In the genomic region with DNA sequence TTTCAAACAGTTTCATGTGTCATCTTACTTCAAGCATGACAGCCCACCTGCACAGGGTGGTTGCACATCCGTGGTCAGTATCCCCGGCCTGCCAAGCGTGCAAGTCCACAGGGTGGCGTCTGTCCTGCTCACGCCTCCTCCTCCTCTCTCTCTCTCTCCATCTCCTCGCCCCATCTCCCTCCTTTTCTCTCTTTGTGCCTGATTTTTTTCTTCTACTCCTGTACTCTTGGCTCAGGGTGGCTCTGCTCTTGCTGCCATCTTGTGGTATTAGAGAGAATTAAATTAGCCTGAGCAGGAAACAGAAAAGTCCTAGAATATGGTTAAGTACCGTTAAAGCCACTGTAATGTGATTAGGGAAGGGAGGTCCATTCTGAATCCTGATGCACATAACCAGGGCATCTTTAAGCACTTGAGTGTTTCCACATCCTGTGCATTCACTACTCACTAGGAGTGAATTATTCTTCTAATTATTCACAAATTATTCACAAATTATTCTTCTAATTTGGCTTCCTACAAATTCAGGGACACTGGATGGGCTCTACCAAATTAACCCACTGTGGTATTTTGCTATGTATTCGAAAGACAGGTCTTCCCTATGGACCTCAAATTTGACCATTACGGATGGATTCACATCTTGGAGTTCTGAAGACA, we compare ENCODE assay signal across 8 cellular contexts. TPM values are rescaled to one million over a fixed set of nuclear protein-coding genes. Genes with fewer than 3 reads are reported as not detected.
DNase-seq lines count a peak whose midpoint lies in the region; ATAC-seq and TF ChIP-seq lines count a peak whose summit lies in the region.

No MANE protein-coding gene starts in this region.

- H3K27ac ChIP-seq in RWPE2 (ENCODE audit: poor library complexity, severe bottlenecking) (no peak overlapping the region), esophagus muscularis mucosa (replicated peaks in 1 of 4) (no peak overlapping the region)

- H3K27me3 ChIP-seq in RWPE2 (ENCODE audit: insufficient read depth, poor library complexity, severe bottlenecking): no peaks in the 10 kb centered on the region
- peaks cover 0 to 36% (median 0%) of the 10 kb centered on the region in 4 donors for H3K27me3 ChIP-seq in esophagus muscularis mucosa

- 13% methylated on average over 9 of the region's 9 CpGs for WGBS in esophagus muscularis mucosa

- intact Hi-C loops in esophagus muscularis mucosa (cut with DNase I): loop anchor here (10.0 kb wide), 1 partner anchor 126 kb away; the partner anchor contains the start of gene OAS1

- ATAC-seq in RWPE2 (ENCODE audit: low read depth): peak; percentile 82
- no peak for ATAC-seq in HG02798 (IDR thresholded peaks at IDR 0.05; ENCODE audit: poor library complexity, unreplicated experiment)

- H3K9me3 ChIP-seq in RWPE2 (ENCODE audit: severe bottlenecking) (no peaks in the 10 kb centered on the region), esophagus muscularis mucosa (no peaks in the 10 kb centered on the region)

- TF ChIP-seq CTCF in RWPE2 (IDR thresholded peaks at IDR 0.05; ENCODE audit: poor library complexity, severe bottlenecking): peak; percentile 91
- TF ChIP-seq CTCF in esophagus muscularis mucosa (IDR thresholded peaks at IDR 0.05): peak; percentile 64 to 79 (median 67)

- DNase-seq in EH (ENCODE audit: low read depth): peak; percentile 69
- DNase-seq in M059J (ENCODE audit: low read depth): peak; percentile 81
- DNase-seq in RWPE2 (ENCODE audit: low spot score): no peak
- no peak for DNase-seq in esophagus muscularis mucosa (ENCODE audit: extremely low spot score)
- DNase-seq in myocyte (ENCODE audit: low read depth): peak; percentile 74
- no peak for DNase-seq in activated effector memory CD4-positive, alpha-beta T cell treated with anti-CD3 and anti-CD28 coated beads, Interleukin-2, amount 50 U/mL, for 16 hours
- DNase-seq in stimulated activated CD4-positive, alpha-beta T cell treated with anti-CD3 and anti-CD28 coated beads, Interleukin-4, amount 100 ng/mL, for 4 hours: no peak

- no peaks in the 10 kb centered on the region for H3K4me1 ChIP-seq in RWPE2 (ENCODE audit: insufficient read depth, poor library complexity, severe bottlenecking)
- H3K4me1 ChIP-seq in esophagus muscularis mucosa: peaks cover 0 to 4% (median 1%) of the 10 kb centered on the region in 4 donors

- no peak for TF ChIP-seq POLR2A in esophagus muscularis mucosa (IDR thresholded peaks at IDR 0.05; ENCODE audit: low read depth)

- no peaks in the 10 kb centered on the region for H3K36me3 ChIP-seq in RWPE2 (ENCODE audit: low read depth)
- no peaks in the 10 kb centered on the region for H3K36me3 ChIP-seq in esophagus muscularis mucosa

- no peak for TF ChIP-seq EP300 in esophagus muscularis mucosa (IDR thresholded peaks at IDR 0.05)

- H3K4me3 ChIP-seq in RWPE2 (ENCODE audit: severe bottlenecking) (no peak overlapping the region), esophagus muscularis mucosa (no peak overlapping the region)

RNA-seq across cellular contexts. Expression of gene DTX1, which starts 25.5 kb away (rescaled TPM):
- total RNA-seq in M059J (2014; rRNA removed; shearing (Covaris generic)): not detected in 2 replicates
- total RNA-seq in esophagus muscularis mucosa (1 to 10 TPM; 3.6 to 6.1 (median 4.9) TPM), myocyte (0.13 TPM in 1 of 2 replicates, not detected in the other)
- polyA plus RNA-seq in myocyte (2012): not detected

RNA-seq across cellular contexts. Expression of gene OAS2, which starts 52.7 kb away (rescaled TPM):
- 275 and 362 TPM in 2 replicates for total RNA-seq in M059J (2014; rRNA removed; shearing (Covaris generic))
- total RNA-seq in esophagus muscularis mucosa: 1 to 10 TPM; 4.8 to 9.1 (median 7.4) TPM
- 5.6 and 9.1 TPM in 2 replicates for total RNA-seq in myocyte
- 1.1 TPM for polyA plus RNA-seq in myocyte (2012)

Comparison
In these comparisons a context has a peak if more than half of its experiments do, and no peak if none do; other contexts are left out.
1. DNase-seq: peak in EH (single experiment), M059J (single experiment) and myocyte (single experiment); none in RWPE2 (single experiment), esophagus muscularis mucosa (single experiment), activated effector memory CD4-positive, alpha-beta T cell treated with anti-CD3 and anti-CD28 coated beads, Interleukin-2, amount 50 U/mL, for 16 hours (single experiment) and stimulated activated CD4-positive, alpha-beta T cell treated with anti-CD3 and anti-CD28 coated beads, Interleukin-4, amount 100 ng/mL, for 4 hours (0 of 2).
2. RNA of gene OAS2, which starts 52.7 kb away (total RNA-seq): 275 to 362 TPM in M059J; 5.6 to 9.1 TPM in myocyte and 4.8 to 9.1 TPM in esophagus muscularis mucosa; every median in the first group is over 10 times any median in the second.